Comparison of ENCODE assay signal across 2 cellular contexts in the genomic region with DNA sequence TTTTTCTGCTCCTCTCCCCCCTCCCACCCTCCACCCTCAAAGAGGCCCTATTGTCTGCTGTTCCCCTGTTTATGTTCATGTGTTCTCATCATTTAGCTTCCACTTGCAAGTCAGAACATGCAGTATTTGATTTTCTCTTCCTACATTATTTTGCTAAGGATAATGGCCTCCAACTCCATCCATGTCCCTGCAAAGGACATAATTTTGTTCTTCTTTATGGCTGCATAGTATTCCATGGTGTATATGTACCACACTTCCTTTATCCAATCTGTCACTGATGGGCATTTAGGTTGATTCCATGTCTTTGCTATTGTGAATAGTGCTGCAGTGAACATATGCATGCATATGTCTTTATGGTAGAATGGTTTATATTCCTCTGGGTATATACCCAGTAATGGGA. TPM values are rescaled to one million over a fixed set of nuclear protein-coding genes. Genes with fewer than 3 reads are reported as not detected.
"Had no signal": no experiment of that assay in that cellular context is flagged by ENCODE, and none has a peak within 500 bp of the region (broad histone marks: within the 10 kb centered on the region; RNA-seq: fewer than 3 reads in every experiment).

No MANE protein-coding gene starts in this region.

RNA-seq across cellular contexts. Expression of a gene that starts 51.2 kb away (rescaled TPM):
- total RNA-seq: OCI-LY7 had no signal
- polyA plus RNA-seq: SK-N-SH had no signal
